In the genomic region with DNA sequence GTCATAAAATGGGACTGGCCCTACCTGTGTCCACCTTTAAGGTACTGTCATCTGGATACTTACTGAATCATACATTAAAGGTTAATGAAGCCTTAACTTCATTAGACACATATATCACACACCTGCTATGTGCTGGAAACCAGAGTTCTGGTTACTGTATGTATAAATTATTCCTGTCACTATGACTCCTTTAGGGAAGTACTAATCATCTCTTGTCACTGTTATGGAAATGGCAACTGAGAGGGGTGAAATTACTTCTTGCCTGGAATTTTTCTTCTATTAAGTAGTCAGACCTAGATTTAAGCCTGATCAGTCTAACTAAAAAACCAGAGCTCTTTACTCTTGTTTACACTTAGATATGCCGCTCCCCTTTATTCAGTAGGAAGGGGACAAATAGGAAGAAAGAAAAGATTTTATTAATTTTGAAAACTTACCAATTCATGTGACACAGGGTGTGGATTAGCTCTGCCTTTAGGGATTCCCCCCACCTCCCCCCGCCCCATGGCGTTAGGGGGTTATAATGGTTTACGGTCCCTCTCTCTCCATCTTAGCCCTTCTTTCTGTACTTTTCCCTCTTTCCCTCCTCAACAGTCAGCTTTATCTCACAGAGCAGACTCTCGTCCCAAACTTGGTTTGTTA, we compare ENCODE assay signal across 14 cellular contexts.
A peak's percentile ranks its signal among the peaks of the same experiment; 100 is the strongest.
DNase-seq lines count a peak whose midpoint lies in the region; ATAC-seq and TF ChIP-seq lines count a peak whose summit lies in the region.
"Had no signal": no experiment of that assay in that cellular context is flagged by ENCODE, and none has a peak within 500 bp of the region (broad histone marks: within the 10 kb centered on the region; RNA-seq: fewer than 3 reads in every experiment).

No MANE protein-coding gene starts in this region.

- no peak for ATAC-seq in left lung
- peak; percentile 29 to 30 for ATAC-seq in gastrocnemius medialis
- no peak for ATAC-seq in esophagus mucosa

- H2AFZ ChIP-seq in ACC112 (ENCODE audit: low read length, unreplicated experiment): no peak overlapping the region

- H3K27ac Mint-ChIP-seq in chondrocyte (ENCODE audit: unreplicated experiment): peak overlapping the region; percentile 90
- H3K27ac Mint-ChIP-seq: activated CD4-positive, alpha-beta T cell treated with anti-CD3 and anti-CD28 coated beads, Interleukin-2, amount 10 ng/mL, durations not matched to agents 7 days and 5 days; activated naive CD4-positive, alpha-beta T cell treated with anti-CD3 and anti-CD28 coated beads, Interleukin-2, amount 10 ng/mL, durations not matched to agents 7 days and 5 days had no signal

- DNase-seq in chondrocyte (ENCODE audit: low spot score): no peak
- DNase-seq in left lung: no peak
- DNase-seq in gastrocnemius medialis: no peak
- DNase-seq in T-helper 9 cell: no peak
- no peak for DNase-seq in activated CD4-positive, alpha-beta T cell treated with anti-CD3 and anti-CD28 coated beads, Interleukin-2, amount 50 U/mL, for 4 hours
- no peak for DNase-seq in NCI-H82 (lab: John Stamatoyannopoulos, UW)
- DNase-seq: activated CD4-positive, alpha-beta T cell treated with anti-CD3 and anti-CD28 coated beads, Interleukin-2, amount 10 ng/mL, durations not matched to agents 7 days and 5 days; activated naive CD4-positive, alpha-beta T cell treated with anti-CD3 and anti-CD28 coated beads, Interleukin-2, amount 10 ng/mL, durations not matched to agents 7 days and 5 days; effector CD4-positive, alpha-beta T cell; naive B cell; NCI-H2081; stimulated activated CD4-positive, alpha-beta T cell treated with anti-CD3 and anti-CD28 coated beads, Interleukin-2, amount 100 ng/mL, for 48 hours had no signal

- in situ Hi-C loops in gastrocnemius medialis (cut with MboI; ENCODE audit: low sequenced_read_pairs in 4 of 4): no loop called here

- intact Hi-C loops in left lung (cut with DNase I): no loop called here
- intact Hi-C loops in gastrocnemius medialis (cut with DNase I; ENCODE audit: low total_unique reads): no loop called here

- no peaks in the 10 kb centered on the region for H3K79me2 ChIP-seq in ACC112 (ENCODE audit: control insufficient read depth, insufficient read depth, low read length, unreplicated experiment)

- peaks cover 9% of the 10 kb centered on the region; the same call in 1 of the 2 replicates for H3K36me3 ChIP-seq in ACC112 (ENCODE audit: insufficient read depth, low read length)
- peaks cover 0 to 79% of the 10 kb centered on the region in 2 donors for H3K36me3 ChIP-seq in left lung
- peaks cover 0 to 24% of the 10 kb centered on the region in 2 donors for H3K36me3 ChIP-seq in gastrocnemius medialis

- H3K9me3 ChIP-seq in left lung (no peaks in the 10 kb centered on the region), gastrocnemius medialis (no peaks in the 10 kb centered on the region)

- peaks cover 52% of the 10 kb centered on the region for H3K4me1 Mint-ChIP-seq in chondrocyte (ENCODE audit: low read depth)

- H3K4me1 ChIP-seq in ACC112 (ENCODE audit: control insufficient read depth, insufficient read depth, low read length, unreplicated experiment) (peaks cover 11% of the 10 kb centered on the region), left lung (peaks cover 10 to 75% of the 10 kb centered on the region in 2 donors), gastrocnemius medialis (peaks cover 65 to 73% of the 10 kb centered on the region in 2 donors)

- no peaks in the 10 kb centered on the region for H3K27me3 Mint-ChIP-seq in chondrocyte (ENCODE audit: low read depth)
- H3K27me3 Mint-ChIP-seq: activated CD4-positive, alpha-beta T cell treated with anti-CD3 and anti-CD28 coated beads, Interleukin-2, amount 10 ng/mL, durations not matched to agents 7 days and 5 days; activated naive CD4-positive, alpha-beta T cell treated with anti-CD3 and anti-CD28 coated beads, Interleukin-2, amount 10 ng/mL, durations not matched to agents 7 days and 5 days; naive B cell had no signal

- H3K27ac ChIP-seq in ACC112 (ENCODE audit: low read depth, low read length): 0 out of 2 replicates have a peak overlapping the region, but pooled peaks have one; percentile 26
- H3K27ac ChIP-seq in left lung: peak overlapping the region; percentile 58 to 87
- peak overlapping the region; percentile 68 to 85 (median 80) for H3K27ac ChIP-seq in gastrocnemius medialis

- H3K27me3 ChIP-seq in ACC112 (ENCODE audit: insufficient read depth, low read length) (no peaks in the 10 kb centered on the region), left lung (no peaks in the 10 kb centered on the region), gastrocnemius medialis (no peaks in the 10 kb centered on the region)

- H3K4me3 ChIP-seq in ACC112 (ENCODE audit: low read depth, low read length) (no peak overlapping the region), left lung (no peak overlapping the region), gastrocnemius medialis (peak overlapping the region; percentile 23 to 39 (median 33))

- no peak for TF ChIP-seq CTCF in chondrocyte (IDR thresholded peaks at IDR 0.05)
- no peak for TF ChIP-seq CTCF in left lung (IDR thresholded peaks at IDR 0.05)
- TF ChIP-seq CTCF in gastrocnemius medialis (IDR thresholded peaks at IDR 0.05 in 4 of 5, conservative IDR thresholded peaks at IDR 0.05 in 1 of 5): no peak

- H3K36me3 Mint-ChIP-seq in chondrocyte (ENCODE audit: low read depth): peaks cover 14% of the 10 kb centered on the region

- peaks cover 4% of the 10 kb centered on the region for H3K9me3 Mint-ChIP-seq in chondrocyte (ENCODE audit: low read depth)
- H3K9me3 Mint-ChIP-seq: activated naive CD4-positive, alpha-beta T cell treated with anti-CD3 and anti-CD28 coated beads, Interleukin-2, amount 10 ng/mL, durations not matched to agents 7 days and 5 days; naive B cell had no signal

- H3K4me3 Mint-ChIP-seq in chondrocyte (ENCODE audit: unreplicated experiment): peak overlapping the region; percentile 21
- H3K4me3 Mint-ChIP-seq: activated CD4-positive, alpha-beta T cell treated with anti-CD3 and anti-CD28 coated beads, Interleukin-2, amount 10 ng/mL, durations not matched to agents 7 days and 5 days; activated naive CD4-positive, alpha-beta T cell treated with anti-CD3 and anti-CD28 coated beads, Interleukin-2, amount 10 ng/mL, durations not matched to agents 7 days and 5 days; naive B cell had no signal

- no peak for TF ChIP-seq POLR2A in gastrocnemius medialis (IDR thresholded peaks at IDR 0.05)

Comparison
In these comparisons a context has a peak if more than half of its experiments do, and no peak if none do; other contexts are left out.
1. H3K27ac ChIP-seq: peak in every context shown above with its lines; median percentile 80 in gastrocnemius medialis; 72 in left lung; 26 in ACC112.
2. H3K4me3 ChIP-seq: peak in gastrocnemius medialis (4 of 4); none in ACC112 (single experiment) and left lung (0 of 2).
3. ATAC-seq: peak in gastrocnemius medialis (2 of 2); none in left lung (single experiment) and esophagus mucosa (single experiment).